In genomic region chr9:14989811-14990210, GRCh38 we compare ENCODE assay signal across 21 cellular contexts.
DNase-seq lines count a peak whose midpoint lies in the region; TF ChIP-seq lines count a peak whose summit lies in the region.
"Had no signal": no experiment of that assay in that cellular context is flagged by ENCODE, and none has a peak within 500 bp of the region (broad histone marks: within the 10 kb centered on the region; RNA-seq: fewer than 3 reads in every experiment).

No MANE protein-coding gene starts in this region.

- DNase-seq in A673 (ENCODE audit: low spot score) (peak; percentile 35), EL (peak; percentile 9), RPMI7951 (ENCODE audit: low read depth) (peak; percentile 15), iris pigment epithelial cell (ENCODE audit: low read depth) (peak; percentile 55), uterus (no peak), NCI-H2171 treated with DMSO at 0.1 percent for 48 hours (lab: John Stamatoyannopoulos, UW) (no peak), caudate nucleus (lab: John Stamatoyannopoulos, UW) (no peak)
- DNase-seq: C1 segment of cervical spinal cord; CD8-positive, alpha-beta memory T cell; H7; HFFc6; KBM-7; NCI-H1417; NCI-H187; NCI-H2107; NCI-H226; NCI-H524; NCI-H82; PC-9; SJCRH30 had no signal

- no peaks in the 10 kb centered on the region for H3K27me3 ChIP-seq in A673 (replicated peaks; ENCODE audit: insufficient read depth, low read depth, low read length, poor library complexity)
- H3K27me3 ChIP-seq in uterus, result no peaks in the 10 kb centered on the region
- H3K27me3 ChIP-seq: SJCRH30 had no signal

- TF ChIP-seq CTCF in A673 (conservative IDR thresholded peaks at IDR 0.05; ENCODE audit: low read depth, low read length), result no peak
- no peak for TF ChIP-seq CTCF in uterus (IDR thresholded peaks at IDR 0.05)

- CTCF ChIA-PET in A673 (lab: Charles Lee), result no interaction called here

- TF ChIP-seq POLR2A in uterus (IDR thresholded peaks at IDR 0.05), result no peak

- no TSS peak for BruUV-seq in A673 (replicated peaks; lab: Mats Ljungman, UMichigan)

- H3K9me3 ChIP-seq in A673 (ENCODE audit: low read depth, low read length, poor library complexity, severe bottlenecking) (no peaks in the 10 kb centered on the region), uterus (no peaks in the 10 kb centered on the region)
- H3K9me3 ChIP-seq: SJCRH30 had no signal

- H3K36me3 ChIP-seq in A673 (ENCODE audit: insufficient read depth, low read length, poor library complexity, severe bottlenecking) (peaks cover 5% of the 10 kb centered on the region), uterus (no peaks in the 10 kb centered on the region)
- H3K36me3 ChIP-seq: SJCRH30 had no signal

- H3K4me1 ChIP-seq in A673 (ENCODE audit: insufficient read depth, low read length, poor library complexity, severe bottlenecking), result peaks cover 13% of the 10 kb centered on the region
- no peaks in the 10 kb centered on the region for H3K4me1 ChIP-seq in uterus
- H3K4me1 ChIP-seq: A549, SJCRH30 had no signal

- H3K27ac ChIP-seq in A673 (ENCODE audit: low read depth, low read length, poor library complexity, severe bottlenecking) (peak overlapping the region; percentile 96), uterus (no peak overlapping the region), caudate nucleus (ENCODE audit: low read depth, low read length) (no peak overlapping the region)
- H3K27ac ChIP-seq: A549, PC-9, SJCRH30 had no signal

- H3K4me3 ChIP-seq in A673 (ENCODE audit: low read depth, low read length, poor library complexity, severe bottlenecking) (peak overlapping the region; percentile 56), uterus (no peak overlapping the region)
- H3K4me3 ChIP-seq: A549, PC-9, SJCRH30 had no signal

- POLR2A ChIA-PET in A673 (lab: Charles Lee; ENCODE audit: low non-redundant PET), result no interaction called here

- intact Hi-C loops in A673 (cut with micrococcal nuclease; ENCODE audit: unreplicated experiment), result loop anchor here (5.0 to 10.0 kb wide), 2 partner anchors 63 to 145 kb away; no protein-coding TSS in a partner anchor
- intact Hi-C loops in uterus (cut with DNase I; ENCODE audit: low total_unique reads), result no loop called here

Comparison
In these comparisons a context has a peak if more than half of its experiments do, and no peak if none do; other contexts are left out.
1. DNase-seq: peak in A673 (single experiment), EL (single experiment), RPMI7951 (single experiment) and iris pigment epithelial cell (single experiment); none in uterus (0 of 2), NCI-H2171 treated with DMSO at 0.1 percent for 48 hours (single experiment) and caudate nucleus (0 of 61).